24 cellular contexts compared by ENCODE assay signal in the genomic region with DNA sequence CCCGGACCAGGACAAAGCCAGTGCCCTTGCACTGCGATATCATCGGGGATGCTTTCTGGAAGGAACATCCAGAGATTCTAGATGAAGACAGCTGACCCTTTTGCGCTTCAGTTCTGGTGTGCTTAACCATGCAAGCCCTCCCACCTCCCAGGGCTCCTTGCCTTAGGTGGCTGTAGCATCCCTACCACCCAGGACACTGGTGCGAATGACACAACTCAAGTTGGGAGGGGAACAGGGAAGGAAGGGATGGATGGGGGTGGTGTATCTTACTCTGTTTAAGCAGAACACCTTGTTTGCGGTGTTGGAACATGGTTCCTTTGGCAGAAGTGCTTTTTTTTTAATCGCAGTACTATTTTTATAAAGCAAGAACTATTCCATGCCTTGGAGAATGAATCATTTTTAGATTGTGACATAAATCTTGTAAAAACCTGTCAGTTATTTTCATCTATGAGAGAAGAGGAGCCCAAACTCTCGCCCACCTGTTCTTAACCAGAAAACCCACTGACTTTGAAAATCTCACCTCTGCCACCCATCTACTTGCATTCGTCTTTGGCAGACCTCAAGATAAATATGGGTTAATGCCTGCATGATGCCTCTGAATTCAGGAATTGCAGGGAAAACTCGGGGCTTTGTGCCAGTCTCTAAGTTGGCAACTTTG.
"Had no signal": no experiment of that assay in that cellular context is flagged by ENCODE, and none has a peak within 500 bp of the region (broad histone marks: within the 10 kb centered on the region; RNA-seq: fewer than 3 reads in every experiment).

No MANE protein-coding gene starts in this region.

- DNase-seq: immature natural killer cell; kidney; left colon; left ventricle myocardium inferior; naive B cell; ovary; retina; right cardiac atrium; stimulated activated CD4-positive, alpha-beta T cell treated with anti-CD3 and anti-CD28 coated beads, Interleukin-12 subunit alpha, Interleukin-12 subunit beta, amount 100 ng/mL, for 4 hours; stimulated activated CD4-positive, alpha-beta T cell treated with anti-CD3 and anti-CD28 coated beads, Interleukin-15, amount 100 ng/mL, for 24 hours; stimulated activated CD4-positive, alpha-beta T cell treated with anti-CD3 and anti-CD28 coated beads, Interleukin-2, amount 100 ng/mL, for 24 hours; stimulated activated CD4-positive, alpha-beta T cell treated with anti-CD3 and anti-CD28 coated beads, Interleukin-4, amount 100 ng/mL, for 1 hour; stimulated activated naive B cell treated with anti-CD40 and anti-IgM and Interleukin-4, amounts not matched to agents 10 μg/mL and 1 μg/mL and 100 μg/mL, for 72 hours; stimulated activated naive CD8-positive, alpha-beta T cell treated with anti-CD3 and anti-CD28 coated beads, Interleukin-15, Interleukin-2, amounts not matched to agents 100 U/mL and 50 U/mL, for 24 hours; stomach; tibial artery; upper lobe of right lung had no signal

- H3K27ac Mint-ChIP-seq: immature natural killer cell; mesothelial cell of epicardium; natural killer cell treated with Interleukin-12 subunit alpha and Interleukin-12 subunit beta and Interleukin-15 and Interleukin-18, amount 100 ng/mL, for 72 hours; progenitor cell of endocrine pancreas; stimulated activated naive B cell treated with anti-CD40 and anti-IgM and Interleukin-4, amounts not matched to agents 10 μg/mL and 1 μg/mL and 100 μg/mL, for 72 hours had no signal

- H3K27ac ChIP-seq: left ventricle myocardium inferior, ovary, skin epidermis, stomach, suprapubic skin, thoracic aorta, tibial artery, upper lobe of right lung had no signal

- H3K9me3 Mint-ChIP-seq: immature natural killer cell; mesothelial cell of epicardium; naive B cell; natural killer cell treated with Interleukin-12 subunit alpha and Interleukin-12 subunit beta and Interleukin-15 and Interleukin-18, amount 100 ng/mL, for 72 hours; stimulated activated naive B cell treated with anti-CD40 and anti-IgM and Interleukin-4, amounts not matched to agents 10 μg/mL and 1 μg/mL and 100 μg/mL, for 72 hours had no signal

- ATAC-seq: natural killer cell treated with Interleukin-12 subunit alpha and Interleukin-12 subunit beta and Interleukin-15 and Interleukin-18, amount 100 ng/mL, for 72 hours; right cardiac atrium; sciatic nerve; stimulated activated naive B cell treated with anti-CD40 and anti-IgM and Interleukin-4, amounts not matched to agents 10 μg/mL and 1 μg/mL and 100 μg/mL, for 72 hours; stimulated activated naive CD8-positive, alpha-beta T cell treated with anti-CD3 and anti-CD28 coated beads, Interleukin-15, Interleukin-2, amounts not matched to agents 100 U/mL and 50 U/mL, for 24 hours; upper lobe of right lung had no signal

- H3K27me3 Mint-ChIP-seq: naive B cell; natural killer cell treated with Interleukin-12 subunit alpha and Interleukin-12 subunit beta and Interleukin-15 and Interleukin-18, amount 100 ng/mL, for 72 hours; stimulated activated naive B cell treated with anti-CD40 and anti-IgM and Interleukin-4, amounts not matched to agents 10 μg/mL and 1 μg/mL and 100 μg/mL, for 72 hours had no signal

- H3K4me3 Mint-ChIP-seq: immature natural killer cell; mesothelial cell of epicardium; natural killer cell treated with Interleukin-12 subunit alpha and Interleukin-12 subunit beta and Interleukin-15 and Interleukin-18, amount 100 ng/mL, for 72 hours; stimulated activated naive B cell treated with anti-CD40 and anti-IgM and Interleukin-4, amounts not matched to agents 10 μg/mL and 1 μg/mL and 100 μg/mL, for 72 hours had no signal
